In genomic region chr15:67133738-67134576, GRCh38 we compare ENCODE assay signal across 8 cellular contexts.
DNase-seq lines count a peak whose midpoint lies in the region; ATAC-seq and TF ChIP-seq lines count a peak whose summit lies in the region.

No MANE protein-coding gene starts in this region.

- DNase-seq in NOMO-1 treated with DMSO at 0.1 percent for 48 hours (lab: John Stamatoyannopoulos, UW; ENCODE audit: unreplicated experiment) (peak; percentile 29), NOMO-1 treated with dmso at 0.1 percent for 144 hours (lab: John Stamatoyannopoulos, UW; ENCODE audit: unreplicated experiment) (no peak), heart left ventricle (peak in 3 of 5 donors; percentile 44 to 61 (median 50)), lower leg skin (ENCODE audit: low spot score in 2 of 2) (no peak)
- peak; percentile 22 to 42 for DNase-seq in activated T-helper 1 cell treated with anti-CD3 and anti-CD28 coated beads, Interleukin-2, amount 50 U/mL, for 16 hours (ENCODE audit: low read depth in 1 of 2, low spot score in 1 of 2)

- H3K27ac ChIP-seq in KOPT-K1 (ENCODE audit: low read depth, low read length, poor library complexity, severe bottlenecking) (peak overlapping the region; percentile 75), heart left ventricle (peak overlapping the region; percentile 29 to 88 (median 72))

- peak overlapping the region; percentile 45 for H3K9ac ChIP-seq in skeletal muscle satellite cell (ENCODE audit: low read depth, low read length)

- ATAC-seq in heart left ventricle (peak; percentile 40 to 84 (median 54)), GM18873 (IDR thresholded peaks at IDR 0.05; ENCODE audit: low FRiP score, unreplicated experiment) (no peak)

- WGBS in heart left ventricle, 4 donors, result 48 to 57% (median 55%) methylated on average over 11 of the region's 11 CpGs
- WGBS in lower leg skin, 2 donors, result 37% methylated on average over 11 of the region's 11 CpGs

- no peak for TF ChIP-seq CTCF in heart left ventricle (IDR thresholded peaks at IDR 0.05)
- no peak for TF ChIP-seq CTCF in lower leg skin (IDR thresholded peaks at IDR 0.05)

- H3K36me3 ChIP-seq in KOPT-K1 (ENCODE audit: insufficient read depth, low read length) (no peaks in the 10 kb centered on the region), heart left ventricle (no peaks in the 10 kb centered on the region), skeletal muscle satellite cell (ENCODE audit: insufficient read depth, low read length) (peaks cover 11% of the 10 kb centered on the region)

- H3K9me3 ChIP-seq in KOPT-K1 (ENCODE audit: insufficient read depth, low read length, poor library complexity, severe bottlenecking), result no peaks in the 10 kb centered on the region
- H3K9me3 ChIP-seq in heart left ventricle, result no peaks in the 10 kb centered on the region
- no peaks in the 10 kb centered on the region for H3K9me3 ChIP-seq in skeletal muscle satellite cell (replicated peaks; ENCODE audit: low read length)

- H3K4me2 ChIP-seq in skeletal muscle satellite cell (ENCODE audit: low read length), result peak overlapping the region; percentile 14

- H3K4me3 ChIP-seq in heart left ventricle (peak overlapping the region in 3 of 12 donors; percentile 14 to 34 (median 16)), skeletal muscle satellite cell (ENCODE audit: low read length) (no peak overlapping the region), lower leg skin (ENCODE audit: low read depth, poor library complexity, severe bottlenecking) (no peak overlapping the region)

- H3K4me1 ChIP-seq in heart left ventricle (peaks cover 6 to 96% (median 60%) of the 10 kb centered on the region in 12 donors), skeletal muscle satellite cell (ENCODE audit: control insufficient read depth, insufficient read depth, low read length) (peaks cover 70% of the 10 kb centered on the region)

- no peak for TF ChIP-seq POLR2A in heart left ventricle (IDR thresholded peaks at IDR 0.05)
- TF ChIP-seq POLR2A in lower leg skin (IDR thresholded peaks at IDR 0.05), result no peak

- intact Hi-C loops in heart left ventricle (cut with DNase I), result no loop called here
- intact Hi-C loops in lower leg skin (cut with DNase I; ENCODE audit: low total_unique reads), result no loop called here

- H3K27me3 ChIP-seq in heart left ventricle (no peaks in the 10 kb centered on the region), skeletal muscle satellite cell (ENCODE audit: control insufficient read depth, insufficient read depth, low read length) (no peaks in the 10 kb centered on the region)

Comparison
In these comparisons a context has a peak if more than half of its experiments do, and no peak if none do; other contexts are left out.
1. DNase-seq: peak in NOMO-1 treated with DMSO at 0.1 percent for 48 hours (single experiment), activated T-helper 1 cell treated with anti-CD3 and anti-CD28 coated beads, Interleukin-2, amount 50 U/mL, for 16 hours (2 of 2) and heart left ventricle (3 of 5); none in NOMO-1 treated with dmso at 0.1 percent for 144 hours (single experiment) and lower leg skin (0 of 2).